2 cellular contexts compared by ENCODE assay signal in genomic region chr17:76541739-76542450, GRCh38.
TF ChIP-seq lines count a peak whose summit lies in the region.

No MANE protein-coding gene starts in this region.

TF ChIP-seq in A549, 52 proteins besides CTCF, POLR2A, EP300 and RAD21 (continued from another document):
- no peak for TF ChIP-seq MAFK (IDR thresholded peaks at IDR 0.05; ENCODE audit: partially characterized antibody)
- no peak for TF ChIP-seq FOSL2 (IDR thresholded peaks at IDR 0.05)
- TF ChIP-seq FOSL2 (CRISPR knock-in tag; IDR thresholded peaks at IDR 0.05) = no peak
- no peak for TF ChIP-seq CHD4 (IDR thresholded peaks at IDR 0.05; ENCODE audit: borderline replicate concordance)
- no peak for TF ChIP-seq KDM5A (IDR thresholded peaks at IDR 0.05)
- no peak for TF ChIP-seq ELK1 (IDR thresholded peaks at IDR 0.05; ENCODE audit: low read depth, low read length)
- no peak for TF ChIP-seq SREBF2 (IDR thresholded peaks at IDR 0.05)

TF ChIP-seq in HEK293, 187 proteins besides CTCF, POLR2A, EP300 and RAD21 (continued from another document):
- TF ChIP-seq ZNF792 (tag by site-specific recombination; IDR thresholded peaks at IDR 0.05) = no peak
- TF ChIP-seq PRDM1 (tag by site-specific recombination; IDR thresholded peaks at IDR 0.05) = no peak
- TF ChIP-seq ZFP37 (tag by site-specific recombination; IDR thresholded peaks at IDR 0.05) = no peak
- no peak for TF ChIP-seq MEIS1 (CRISPR knock-in tag; IDR thresholded peaks at IDR 0.05; ENCODE audit: borderline replicate concordance)
- no peak for TF ChIP-seq ZNF404 (tag by site-specific recombination; IDR thresholded peaks at IDR 0.05)
- TF ChIP-seq SCRT1 (tag by site-specific recombination; IDR thresholded peaks at IDR 0.05; ENCODE audit: borderline replicate concordance) = no peak
